ENCODE assay signal across 8 cellular contexts in the genomic region with DNA sequence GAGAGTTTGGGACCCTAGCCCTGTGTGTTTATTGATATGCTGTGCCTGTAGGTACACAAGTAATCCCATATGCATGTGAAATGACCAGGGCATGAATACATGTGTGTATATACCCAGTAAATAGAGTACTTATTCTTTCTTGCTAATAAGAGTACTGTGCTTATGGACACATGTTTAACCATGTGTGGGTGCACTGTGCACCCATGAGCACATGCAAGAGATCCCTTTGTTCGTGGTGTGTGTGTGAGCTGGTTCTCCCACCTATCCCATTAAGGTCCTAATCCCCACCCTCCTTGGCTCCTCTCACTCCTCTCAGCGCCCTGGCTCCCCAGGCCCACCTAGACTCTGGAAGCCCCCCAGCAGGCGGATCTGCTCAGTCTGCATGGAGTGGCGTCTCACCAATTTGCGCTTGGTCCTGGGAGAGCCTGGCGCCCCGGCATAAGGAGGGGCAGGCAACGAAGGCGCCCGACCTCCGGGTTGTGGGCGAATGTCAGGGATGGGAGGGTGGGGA. TPM values are rescaled to one million over a fixed set of nuclear protein-coding genes. Genes with fewer than 3 reads are reported as not detected.
DNase-seq lines count a peak whose midpoint lies in the region; FAIRE-seq and TF ChIP-seq lines count a peak whose summit lies in the region.

No MANE protein-coding gene starts in this region.

- H3K36me3 ChIP-seq in WERI-Rb-1: no peaks in the 10 kb centered on the region
- H3K36me3 ChIP-seq in PC-9 (ENCODE audit: low read depth): no peaks in the 10 kb centered on the region
- H3K36me3 ChIP-seq in small intestine (ENCODE audit: control insufficient read depth in 2 of 2, insufficient read depth in 2 of 2, low read length in 2 of 2): no peaks in the 10 kb centered on the region

- H3K4me3 ChIP-seq in GM12875 (ENCODE audit: low read depth, low read length) (peak overlapping the region; percentile 61), WERI-Rb-1 (ENCODE audit: low read depth, low read length) (peak overlapping the region; percentile 75), fibroblast of villous mesenchyme (ENCODE audit: low read depth, low read length) (peak overlapping the region; percentile 83), retinal pigment epithelial cell (ENCODE audit: low read length) (peak overlapping the region; percentile 75), PC-9 (no peak overlapping the region), small intestine (ENCODE audit: low read depth in 1 of 2, low read length in 2 of 2) (peak overlapping the region in 1 of 2 donors; percentile 44)

- H3K79me2 ChIP-seq in PC-9 (ENCODE audit: low read depth): no peaks in the 10 kb centered on the region

- TF ChIP-seq CTCF in GM12875 (IDR thresholded peaks at IDR 0.05; ENCODE audit: borderline replicate concordance, insufficient read depth, low read depth, low read length): no peak
- TF ChIP-seq CTCF in WERI-Rb-1 (IDR thresholded peaks at IDR 0.05; ENCODE audit: low read depth, low read length): no peak
- no peak for TF ChIP-seq CTCF in fibroblast of villous mesenchyme (IDR thresholded peaks at IDR 0.05; ENCODE audit: insufficient read depth, low read depth, low read length)
- no peak for TF ChIP-seq CTCF in retinal pigment epithelial cell (conservative IDR thresholded peaks at IDR 0.05; ENCODE audit: low read depth, low read length)
- no peak for TF ChIP-seq CTCF in PC-9 (conservative IDR thresholded peaks at IDR 0.05)

- H3K27me3 ChIP-seq in WERI-Rb-1 (ENCODE audit: insufficient read depth, low read depth, severe bottlenecking) (no peaks in the 10 kb centered on the region), PC-9 (ENCODE audit: insufficient read depth, low read depth) (peaks cover 41% of the 10 kb centered on the region), small intestine (ENCODE audit: control insufficient read depth in 2 of 2, insufficient read depth in 2 of 2, low read length in 2 of 2) (no peaks in the 10 kb centered on the region)

- peak overlapping the region; percentile 26 for H3K27ac ChIP-seq in WERI-Rb-1
- H3K27ac ChIP-seq in PC-9: no peak overlapping the region
- H3K27ac ChIP-seq in small intestine (ENCODE audit: low read depth in 1 of 2, low read length in 1 of 2): peak overlapping the region in 1 of 2 donors; percentile 83

- no TSS peak for BruUV-seq in PC-9 (replicated peaks; lab: Mats Ljungman, UMichigan)

- 3 to 16% (median 11%) methylated on average over 12 of the region's 12 CpGs for WGBS in small intestine, 3 donors

- peaks cover 27% of the 10 kb centered on the region for H3K4me1 ChIP-seq in PC-9 (replicated peaks; ENCODE audit: insufficient read depth)
- peaks cover 2 to 14% of the 10 kb centered on the region in 2 donors for H3K4me1 ChIP-seq in small intestine (ENCODE audit: control insufficient read depth in 2 of 2, insufficient read depth in 1 of 2, low read depth in 1 of 2, low read length in 1 of 2)

- no peaks in the 10 kb centered on the region for H3K9me3 ChIP-seq in WERI-Rb-1 (ENCODE audit: severe bottlenecking)
- no peaks in the 10 kb centered on the region for H3K9me3 ChIP-seq in PC-9 (ENCODE audit: insufficient read depth, low read depth)
- no peaks in the 10 kb centered on the region for H3K9me3 ChIP-seq in small intestine (ENCODE audit: control insufficient read depth, low read depth)

- DNase-seq in WERI-Rb-1 (no peak), fibroblast of villous mesenchyme (ENCODE audit: low read depth) (no peak), retinal pigment epithelial cell (ENCODE audit: low read depth) (no peak), PC-9 (no peak), COLO668 (lab: John Stamatoyannopoulos, UW; ENCODE audit: unreplicated experiment) (no peak), small intestine (no peak)
- DNase-seq in activated CD4-positive, CD25-positive, alpha-beta regulatory T cell treated with anti-CD3 and anti-CD28 coated beads, Interleukin-2, amount 50 U/mL, for 72 hours: no peak

- no peaks in the 10 kb centered on the region for H4K20me1 ChIP-seq in PC-9 (ENCODE audit: insufficient read depth)

- no peak for FAIRE-seq in small intestine (lab: Jason Lieb, UNC)

- CTCF ChIA-PET in PC-9 (lab: Charles Lee): no interaction called here

- no peak overlapping the region for H2AFZ ChIP-seq in PC-9

- no peaks in the 10 kb centered on the region for H3K9me2 ChIP-seq in PC-9 (ENCODE audit: insufficient read depth)

- POLR2A ChIA-PET in PC-9 (lab: Charles Lee; ENCODE audit: unreplicated experiment): no interaction called here

- intact Hi-C loops in PC-9 (cut with micrococcal nuclease; ENCODE audit: unreplicated experiment): no loop called here

- H3K4me2 ChIP-seq in PC-9: no peak overlapping the region

- peaks cover 21% of the 10 kb centered on the region for H3F3A ChIP-seq in PC-9 (ENCODE audit: insufficient read depth, low read depth)

RNA-seq across cellular contexts. Expression of a gene that starts 2.2 kb away (rescaled TPM):
- total RNA-seq in fibroblast of villous mesenchyme (31.6 and 40.2 TPM in 2 replicates), PC-9 (2021) (0.48 and 0.50 TPM in 2 replicates)
- 1 to 10 TPM in 2 of 3 donors, under 1 TPM in 1; 0.67 to 7.1 (median 3.2) TPM for polyA plus RNA-seq in small intestine

RNA-seq across cellular contexts. Expression of a gene that starts 4.4 kb away (rescaled TPM):
- total RNA-seq in fibroblast of villous mesenchyme (1.3 and 1.6 TPM in 2 replicates), PC-9 (2021) (0.33 and 0.50 TPM in 2 replicates)
- polyA plus RNA-seq in small intestine: 1 to 10 TPM in 1 of 3 donors, under 1 TPM in 2; 0.48 to 1.1 (median 0.54) TPM

RNA-seq across cellular contexts. Expression of a gene that starts 4.5 kb away (rescaled TPM):
- 11.2 and 14.8 TPM in 2 replicates for total RNA-seq in fibroblast of villous mesenchyme
- total RNA-seq in PC-9 (2021): 7.2 and 10.6 TPM in 2 replicates
- polyA plus RNA-seq in small intestine: 10 to 100 TPM; 33.6 to 37.3 (median 34.0) TPM

RNA-seq across cellular contexts. Expression of a gene that starts 32.7 kb away (rescaled TPM):
- total RNA-seq in fibroblast of villous mesenchyme (58.0 and 76.9 TPM in 2 replicates), PC-9 (2021) (129 and 181 TPM in 2 replicates)
- 100 to 1,000 TPM in 1 of 3 donors, 10 to 100 TPM in 2; 62.2 to 151 (median 95.9) TPM for polyA plus RNA-seq in small intestine

RNA-seq across cellular contexts. Expression of a gene that starts 36.4 kb away (rescaled TPM):
- total RNA-seq in fibroblast of villous mesenchyme (69.5 and 205 TPM in 2 replicates), PC-9 (2021) (95.7 and 131 TPM in 2 replicates)
- polyA plus RNA-seq in small intestine: 100 to 1,000 TPM in 2 of 3 donors, 10 to 100 TPM in 1; 85.4 to 362 (median 170) TPM

Comparison
In these comparisons a context has a peak if more than half of its experiments do, and no peak if none do; other contexts are left out.
1. RNA of a gene that starts 2.2 kb away (total RNA-seq): 31.6 to 40.2 TPM in fibroblast of villous mesenchyme; 0.48 to 0.50 TPM in PC-9; every median in the first group is over 10 times any median in the second.